In the genomic region with DNA sequence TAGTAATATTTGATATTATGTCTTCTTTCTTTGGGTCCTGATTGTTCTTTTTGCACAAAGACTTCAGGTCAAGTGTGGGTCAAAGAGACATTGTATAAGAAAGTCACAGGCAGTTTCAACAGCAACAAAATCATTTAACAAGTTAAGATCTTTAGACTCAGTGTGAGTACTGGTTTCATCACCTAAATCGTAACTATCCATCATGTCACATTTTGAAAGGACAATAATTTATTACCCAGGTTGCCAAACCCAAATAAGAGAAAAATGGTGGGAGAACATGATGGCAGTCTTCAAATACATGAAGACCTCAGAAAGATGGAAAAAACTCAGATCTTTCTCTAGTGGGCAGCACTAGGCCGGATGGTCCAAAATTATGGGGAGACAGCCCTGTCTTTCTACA, we compare ENCODE assay signal across 21 cellular contexts. TPM values are rescaled to one million over a fixed set of nuclear protein-coding genes. Genes with fewer than 3 reads are reported as not detected.
DNase-seq lines count a peak whose midpoint lies in the region; ATAC-seq, FAIRE-seq and TF ChIP-seq lines count a peak whose summit lies in the region.
"Had no signal": no experiment of that assay in that cellular context is flagged by ENCODE, and none has a peak within 500 bp of the region (broad histone marks: within the 10 kb centered on the region; RNA-seq: fewer than 3 reads in every experiment).

No MANE protein-coding gene starts in this region.

- no peaks in the 10 kb centered on the region for H4K20me1 ChIP-seq in K562 (replicated peaks; ENCODE audit: control insufficient read depth, insufficient read depth, low read length)
- H4K20me1 ChIP-seq: BLaER1 had no signal

- peaks cover 2% of the 10 kb centered on the region for H3K27me3 Mint-ChIP-seq in nephron progenitor cell (ENCODE audit: low read depth, poor library complexity)
- H3K27me3 Mint-ChIP-seq: B cell had no signal

- H3K36me3 Mint-ChIP-seq in nephron progenitor cell (ENCODE audit: low read depth) = no peaks in the 10 kb centered on the region
- H3K36me3 Mint-ChIP-seq: CD4-positive, CD25-positive, alpha-beta regulatory T cell; CD8-positive, alpha-beta T cell had no signal

- CTCF ChIA-PET in HEK293T (lab: Yijun Ruan, JAX) (interaction anchor here (0.6 to 1.2 kb wide), 2 partner anchors 15 to 204 kb away, joined by 3 to 4 read pairs; no protein-coding TSS in a partner anchor), K562 (lab: Yijun Ruan, JAX; ENCODE audit: low intra/inter-chr PET ratio) (interaction anchor here (0.7 to 1.1 kb wide), 2 partner anchors 447 to 990 kb away, joined by 3 read pairs; a partner anchor contains a TSS)

- H3K36me3 ChIP-seq in ACC112 (ENCODE audit: insufficient read depth, low read length) (no peaks in the 10 kb centered on the region), K562 (ENCODE audit: control insufficient read depth, insufficient read depth, low read length) (no peaks in the 10 kb centered on the region)
- H3K36me3 ChIP-seq: BLaER1 had no signal

- no peaks in the 10 kb centered on the region for H3K9me3 Mint-ChIP-seq in nephron progenitor cell
- H3K9me3 Mint-ChIP-seq: CD4-positive, CD25-positive, alpha-beta regulatory T cell; CD8-positive, alpha-beta T cell; GM23338; H9 had no signal

- peak overlapping the region; percentile 42 for H2AFZ ChIP-seq in ACC112 (ENCODE audit: low read length, unreplicated experiment)
- H2AFZ ChIP-seq in K562 (ENCODE audit: low read depth, low read length) = no peak overlapping the region
- H2AFZ ChIP-seq: GM23338 had no signal

- in situ Hi-C loops in K562 (cut with MboI) = loop anchor here (25.0 kb wide), 1 partner anchor 192 kb away; no protein-coding TSS in a partner anchor

- POLR2A ChIA-PET in HEK293T (lab: Yijun Ruan, JAX) (no interaction called here), K562 (lab: Yijun Ruan, JAX) (interaction anchor here (2.2 kb wide), 1 partner anchor 8 kb away, joined by 9 read pairs; no protein-coding TSS in a partner anchor)

- no peak; the same call in 2 of the 3 replicates for ATAC-seq in K562
- ATAC-seq: CD8-positive, alpha-beta T cell; GM23338; HCT116 had no signal

- H3K4me3 Mint-ChIP-seq in nephron progenitor cell = no peak overlapping the region
- H3K4me3 Mint-ChIP-seq: B cell; CD4-positive, CD25-positive, alpha-beta regulatory T cell; CD8-positive, alpha-beta T cell; GM23338; H9 had no signal

- TF ChIP-seq CTCF in K562 (IDR thresholded peaks at IDR 0.05 in 2 of 3, conservative IDR thresholded peaks at IDR 0.05 in 1 of 3; ENCODE audit: insufficient read depth in 2 of 3, low read depth in 1 of 3, low read length in 3 of 3) (no peak; a peak in 1 of 6 replicates), nephron progenitor cell (IDR thresholded peaks at IDR 0.05) (no peak)

- H3K9me1 ChIP-seq in K562 (ENCODE audit: control insufficient read depth, insufficient read depth, low read length) = no peaks in the 10 kb centered on the region

- FAIRE-seq in K562 (lab: Jason Lieb, UNC) = no peak
- FAIRE-seq: A549, G401.6 had no signal

- H3K27ac ChIP-seq in ACC112 (ENCODE audit: low read depth, low read length) = no peak overlapping the region
- H3K27ac ChIP-seq in K562 (ENCODE audit: extremely low read depth, low read depth, low read length) = no peak overlapping the region
- H3K27ac ChIP-seq: BLaER1, C4-2B had no signal

- DNase-seq in HEK293T (ENCODE audit: extremely low spot score) (no peak), K562 (ENCODE audit: extremely low read depth in 1 of 4, low spot score in 3 of 4) (no peak), nephron progenitor cell (no peak), Kasumi-1 (lab: John Stamatoyannopoulos, UW) (no peak), NCI-H2171 treated with DMSO at 0.1 percent for 48 hours (lab: John Stamatoyannopoulos, UW) (no peak)
- DNase-seq in activated effector memory CD4-positive, alpha-beta T cell treated with anti-CD3 and anti-CD28 coated beads, Interleukin-2, amount 50 U/mL, for 16 hours = no peak
- DNase-seq: 8988T; Caco-2; CD4-positive, CD25-positive, alpha-beta regulatory T cell; CD8-positive, alpha-beta T cell; DMS153; DND-41; H9 had no signal

- no TSS peak for BruUV-seq in K562 (replicated peaks; lab: Mats Ljungman, UMichigan)

- no peak overlapping the region for H3K9ac ChIP-seq in K562 (ENCODE audit: insufficient read depth in 1 of 2, low read depth in 2 of 2, low read length in 2 of 2)
- H3K9ac ChIP-seq: BLaER1 had no signal

- no peak overlapping the region for H3K4me3 ChIP-seq in ACC112 (ENCODE audit: low read depth, low read length)
- no peak overlapping the region for H3K4me3 ChIP-seq in K562
- H3K4me3 ChIP-seq: A549, BLaER1, GM23338 had no signal

- no peaks in the 10 kb centered on the region for H3K27me3 ChIP-seq in ACC112 (ENCODE audit: insufficient read depth, low read length)
- no peaks in the 10 kb centered on the region; a peak in 2 of 5 replicates for H3K27me3 ChIP-seq in K562 (ENCODE audit: control insufficient read depth in 2 of 2, insufficient read depth in 2 of 2, low read length in 2 of 2)
- H3K27me3 ChIP-seq: BLaER1 had no signal

- TF ChIP-seq RAD21 in K562 (CRISPR knock-in tag; conservative IDR thresholded peaks at IDR 0.05 in 1 of 2, IDR thresholded peaks at IDR 0.05 in 1 of 2) = no peak

- H3K79me2 ChIP-seq in ACC112 (ENCODE audit: control insufficient read depth, insufficient read depth, low read length, unreplicated experiment) (no peaks in the 10 kb centered on the region), K562 (ENCODE audit: control insufficient read depth, insufficient read depth, low read length) (no peaks in the 10 kb centered on the region)

- 18% methylated on average over 2 of the region's 2 CpGs for WGBS in K562 (ENCODE audit: insufficient coverage, low coverage, missing lambda C conversion rate)

- no peak for TF ChIP-seq POLR2A in K562 (conservative IDR thresholded peaks at IDR 0.05)

- H3K4me2 ChIP-seq in K562 (ENCODE audit: insufficient read depth, low read length) = no peak overlapping the region
- H3K4me2 ChIP-seq: A549, BLaER1, GM23338 had no signal

- peaks cover 22% of the 10 kb centered on the region for H3K4me1 Mint-ChIP-seq in nephron progenitor cell
- H3K4me1 Mint-ChIP-seq: B cell; CD4-positive, CD25-positive, alpha-beta regulatory T cell had no signal

- H3K4me1 ChIP-seq in ACC112 (ENCODE audit: control insufficient read depth, insufficient read depth, low read length, unreplicated experiment) = peaks cover 6% of the 10 kb centered on the region
- H3K4me1 ChIP-seq in K562 (replicated peaks in 1 of 2; ENCODE audit: control insufficient read depth in 2 of 2, insufficient read depth in 2 of 2, low read length in 2 of 2) = no peaks in the 10 kb centered on the region
- H3K4me1 ChIP-seq: BLaER1, Caco-2 had no signal

- TF ChIP-seq EP300 in K562 (IDR thresholded peaks at IDR 0.05; ENCODE audit: low read length) = no peak

- intact Hi-C loops in K562 (cut with micrococcal nuclease) = no loop called here

- H3K27ac Mint-ChIP-seq in nephron progenitor cell = peak overlapping the region; percentile 22
- H3K27ac Mint-ChIP-seq: B cell; CD4-positive, CD25-positive, alpha-beta regulatory T cell; CD8-positive, alpha-beta T cell; GM23338 had no signal

- no peaks in the 10 kb centered on the region for H3K9me3 ChIP-seq in K562 (replicated peaks; ENCODE audit: control insufficient read depth, insufficient read depth, low read depth, low read length)
- H3K9me3 ChIP-seq: A549, BLaER1, Caco-2 had no signal

TF ChIP-seq in HEK293T, 16 proteins besides CTCF, POLR2A, EP300 and RAD21 (continues in another document):
- TF ChIP-seq, protein P1, sequence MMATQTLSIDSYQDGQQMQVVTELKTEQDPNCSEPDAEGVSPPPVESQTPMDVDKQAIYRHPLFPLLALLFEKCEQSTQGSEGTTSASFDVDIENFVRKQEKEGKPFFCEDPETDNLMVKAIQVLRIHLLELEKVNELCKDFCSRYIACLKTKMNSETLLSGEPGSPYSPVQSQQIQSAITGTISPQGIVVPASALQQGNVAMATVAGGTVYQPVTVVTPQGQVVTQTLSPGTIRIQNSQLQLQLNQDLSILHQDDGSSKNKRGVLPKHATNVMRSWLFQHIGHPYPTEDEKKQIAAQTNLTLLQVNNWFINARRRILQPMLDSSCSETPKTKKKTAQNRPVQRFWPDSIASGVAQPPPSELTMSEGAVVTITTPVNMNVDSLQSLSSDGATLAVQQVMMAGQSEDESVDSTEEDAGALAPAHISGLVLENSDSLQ (IDR thresholded peaks at IDR 0.05) = 0 out of 2 replicates have a peak, but pooled peaks have one; percentile 23
- no peak for TF ChIP-seq ELF4 (IDR thresholded peaks at IDR 0.05)
- no peak for TF ChIP-seq SP1 (IDR thresholded peaks at IDR 0.05)
- no peak for TF ChIP-seq NFRKB (IDR thresholded peaks at IDR 0.05)

TF ChIP-seq in K562, 482 proteins besides CTCF, POLR2A, EP300 and RAD21 (continues in another document):
- TF ChIP-seq ZNF311 (CRISPR knock-in tag; IDR thresholded peaks at IDR 0.05) = no peak
- no peak for TF ChIP-seq ATF7 (IDR thresholded peaks at IDR 0.05)
- no peak for TF ChIP-seq ZNF696 (CRISPR knock-in tag; conservative IDR thresholded peaks at IDR 0.05)
- TF ChIP-seq MEF2A (IDR thresholded peaks at IDR 0.05; ENCODE audit: control insufficient read depth, low read depth, low read length) = no peak
- TF ChIP-seq ZBED1 (IDR thresholded peaks at IDR 0.05) = no peak
- no peak for TF ChIP-seq RUNX1 (IDR thresholded peaks at IDR 0.05; ENCODE audit: low read depth)
- no peak for TF ChIP-seq PHB (CRISPR knock-in tag; IDR thresholded peaks at IDR 0.05)

RNA-seq across cellular contexts. Expression of a gene that starts 55.5 kb away (rescaled TPM):
- 137 and 633 TPM in 2 replicates for total RNA-seq in K562 (2011; cell fraction: chromatin; rRNA removed; ENCODE audit: low replicate concordance)
- total RNA-seq in K562 (2011; cell fraction: nucleolus; rRNA removed) = 47.0 and 65.4 TPM in 2 replicates
- total RNA-seq in K562 (2011; cell fraction: nucleoplasm; rRNA removed) = 148 and 223 TPM in 2 replicates
- 182 and 286 TPM in 2 replicates for total RNA-seq in K562 (2014; rRNA removed)
- 206 and 262 TPM in 2 replicates for total RNA-seq in K562 (2014; rRNA removed; fragmentation: Illumina TruSeq; extraction: Trizol)
- total RNA-seq in K562 (2015; rRNA removed; fragmentation: Illumina TruSeq; extraction: Trizol) = 253 and 263 TPM in 2 replicates
- 144 and 165 TPM in 2 replicates for total RNA-seq in K562 (2021)
- 96.1 and 102 TPM in 2 replicates for polyA plus RNA-seq in K562 (2011; rRNA removed)
- 23.3 and 33.3 TPM in 2 replicates for polyA plus RNA-seq in K562 (2011; cell fraction: cytosol; rRNA removed)
- polyA plus RNA-seq in K562 (2011; cell fraction: nucleus; rRNA removed) = 105 and 150 TPM in 2 replicates
- 53.6 and 80.8 TPM in 2 replicates for polyA plus RNA-seq in K562 (2012)
- 165 and 195 TPM in 2 replicates for polyA plus RNA-seq in K562 (2014; fragmentation: Illumina TruSeq; extraction: Trizol)
- polyA plus RNA-seq in K562 (2014; fragmentation: Nextera tagmentation; extraction: Ambion mirVana) = 10 to 100 TPM; 65.4 to 87.3 TPM
- 93.8 and 116 TPM in 2 replicates for polyA plus RNA-seq in K562 (2014; rRNA removed)
- 302 and 350 TPM in 2 replicates for polyA minus RNA-seq in K562 (2011; rRNA and poly(A)+ RNA removed)
- 82.9 and 149 TPM in 2 replicates for polyA minus RNA-seq in K562 (2011; cell fraction: cytosol; rRNA and poly(A)+ RNA removed)
- 169 and 344 TPM in 2 replicates for polyA minus RNA-seq in K562 (2011; cell fraction: nucleus; rRNA and poly(A)+ RNA removed)
